Comparison of ENCODE assay signal across 9 cellular contexts in the genomic region with DNA sequence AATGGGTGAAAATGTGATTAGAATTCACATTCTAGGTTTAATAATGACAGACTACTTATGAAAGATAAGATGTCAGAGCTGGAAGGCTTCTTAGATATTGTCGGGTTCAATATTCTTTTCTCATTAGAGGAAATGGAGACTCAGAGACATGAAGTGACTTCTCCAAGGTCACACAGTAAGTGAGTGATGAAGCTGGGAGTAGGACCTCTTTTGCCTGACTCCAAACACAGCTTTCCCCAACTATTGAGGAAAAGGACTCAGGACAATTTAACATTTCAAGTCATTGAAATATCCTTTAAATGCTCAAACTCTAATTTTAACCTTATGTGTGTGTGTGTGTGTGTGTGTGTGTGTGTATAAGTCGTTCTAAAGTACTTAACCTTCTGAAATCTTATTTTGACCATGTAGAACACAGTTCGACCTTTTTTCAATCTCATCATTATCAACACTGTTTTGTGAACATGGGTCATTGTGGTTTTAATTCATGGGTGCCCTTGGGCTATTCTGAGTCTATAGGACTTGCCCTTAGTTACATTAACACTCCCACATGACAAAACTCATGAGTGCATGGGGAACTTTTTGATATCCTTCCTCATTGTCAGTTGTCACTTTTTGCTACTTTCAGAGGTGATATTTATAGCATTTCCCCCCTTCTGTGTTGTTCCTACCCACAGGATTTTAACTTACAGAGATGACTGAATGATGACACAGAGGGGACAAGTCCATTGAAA. TPM values are rescaled to one million over a fixed set of nuclear protein-coding genes. Genes with fewer than 3 reads are reported as not detected.
DNase-seq lines count a peak whose midpoint lies in the region; ATAC-seq, FAIRE-seq and TF ChIP-seq lines count a peak whose summit lies in the region.
"Had no signal": no experiment of that assay in that cellular context is flagged by ENCODE, and none has a peak within 500 bp of the region (broad histone marks: within the 10 kb centered on the region; RNA-seq: fewer than 3 reads in every experiment).

No MANE protein-coding gene starts in this region.

- H3K36me3 ChIP-seq in MM.1S (replicated peaks; ENCODE audit: insufficient read depth, low read length) (no peaks in the 10 kb centered on the region), mesenchymal stem cell (ENCODE audit: control insufficient read depth in 1 of 2, insufficient read depth in 2 of 2, low read depth in 1 of 2, low read length in 2 of 2) (no peaks in the 10 kb centered on the region)
- H3K36me3 ChIP-seq in CD8-positive, alpha-beta memory T cell (ENCODE audit: insufficient read depth, low read length): no peaks in the 10 kb centered on the region

- H4K8ac ChIP-seq in mesenchymal stem cell (ENCODE audit: low read length): no peak overlapping the region

- no peaks in the 10 kb centered on the region for H3K9me3 Mint-ChIP-seq in progenitor cell of endocrine pancreas (ENCODE audit: low read depth)
- no peaks in the 10 kb centered on the region for H3K9me3 Mint-ChIP-seq in CD8-positive, alpha-beta memory T cell

- no peak overlapping the region for H2BK15ac ChIP-seq in mesenchymal stem cell (ENCODE audit: low read depth, poor library complexity, severe bottlenecking)

- no peak overlapping the region for H3K18ac ChIP-seq in mesenchymal stem cell (ENCODE audit: low read depth in 1 of 2, low read length in 2 of 2)

- H3K27me3 ChIP-seq in MM.1S (replicated peaks; ENCODE audit: insufficient read depth, low read length) (no peaks in the 10 kb centered on the region), mesenchymal stem cell (ENCODE audit: control insufficient read depth in 1 of 2, insufficient read depth in 1 of 2, low read length in 2 of 2) (no peaks in the 10 kb centered on the region)
- H3K27me3 ChIP-seq in CD8-positive, alpha-beta memory T cell (ENCODE audit: insufficient read depth, low read length, poor library complexity, severe bottlenecking): no peaks in the 10 kb centered on the region

- H3K4ac ChIP-seq in mesenchymal stem cell (ENCODE audit: low read depth in 1 of 2, low read length in 2 of 2): no peak overlapping the region

- H3K23ac ChIP-seq in mesenchymal stem cell (ENCODE audit: low read length in 2 of 2): no peak overlapping the region

- no peaks in the 10 kb centered on the region for H3K9me2 ChIP-seq in MM.1S (replicated peaks; ENCODE audit: insufficient read depth, low read length)

- no peak for TF ChIP-seq CTCF in D721Med (IDR thresholded peaks at IDR 0.05; ENCODE audit: insufficient read depth, missing control alignments)
- no peak for TF ChIP-seq CTCF in MM.1S (IDR thresholded peaks at IDR 0.05; ENCODE audit: low read length)
- no peak for TF ChIP-seq CTCF in progenitor cell of endocrine pancreas (IDR thresholded peaks at IDR 0.05; ENCODE audit: unreplicated experiment)

- peaks cover 40% of the 10 kb centered on the region for H3K4me1 Mint-ChIP-seq in progenitor cell of endocrine pancreas (ENCODE audit: low read depth)
- H3K4me1 Mint-ChIP-seq in CD8-positive, alpha-beta memory T cell: peaks cover 71 to 88% (median 72%) of the 10 kb centered on the region in 3 donors

- no peaks in the 10 kb centered on the region for H3K9me3 ChIP-seq in MM.1S (replicated peaks; ENCODE audit: insufficient read depth, low read length)
- no peaks in the 10 kb centered on the region for H3K9me3 ChIP-seq in mesenchymal stem cell (ENCODE audit: control insufficient read depth, low read length)
- H3K9me3 ChIP-seq in CD8-positive, alpha-beta memory T cell (ENCODE audit: low read length): no peaks in the 10 kb centered on the region

- no peak for DNase-seq in D721Med (ENCODE audit: insufficient read length, low spot score)
- no peak for DNase-seq in MM.1S
- no peak for DNase-seq in mesenchymal stem cell
- DNase-seq in NCI-H2107 (lab: John Stamatoyannopoulos, UW): no peak
- DNase-seq in progenitor cell of endocrine pancreas (ENCODE audit: low spot score, unreplicated experiment): no peak
- DNase-seq in urothelium cell line (ENCODE audit: low spot score): no peak
- DNase-seq in CD8-positive, alpha-beta memory T cell: no peak
- DNase-seq: NCI-H187 had no signal

- peak overlapping the region; percentile 7; the same call in 1 of the 2 replicates for H3K4me2 ChIP-seq in MM.1S (ENCODE audit: low read depth, low read length)
- no peak overlapping the region for H3K4me2 ChIP-seq in mesenchymal stem cell (ENCODE audit: low read length, poor library complexity, severe bottlenecking)

- H3K4me3 ChIP-seq in MM.1S (ENCODE audit: low read length): no peak overlapping the region
- no peak overlapping the region for H3K4me3 ChIP-seq in mesenchymal stem cell (ENCODE audit: insufficient read depth in 1 of 2, low read depth in 1 of 2, low read length in 2 of 2)
- no peak overlapping the region for H3K4me3 ChIP-seq in CD8-positive, alpha-beta memory T cell (ENCODE audit: low read length)

- no peak overlapping the region for H3K27ac Mint-ChIP-seq in progenitor cell of endocrine pancreas
- H3K27ac Mint-ChIP-seq in CD8-positive, alpha-beta memory T cell: peak overlapping the region in 1 of 8 donors; percentile 27

- H3K27me3 Mint-ChIP-seq in progenitor cell of endocrine pancreas: no peaks in the 10 kb centered on the region
- H3K27me3 Mint-ChIP-seq in CD8-positive, alpha-beta memory T cell: no peaks in the 10 kb centered on the region

- H3F3A ChIP-seq in MM.1S (ENCODE audit: insufficient read depth, low read length): no peaks in the 10 kb centered on the region

- H3K27ac ChIP-seq in MM.1S (ENCODE audit: low read length): no peak overlapping the region
- peak overlapping the region; percentile 90 for H3K27ac ChIP-seq in mesenchymal stem cell (ENCODE audit: low read length, poor library complexity, severe bottlenecking)
- H3K27ac ChIP-seq in CD8-positive, alpha-beta memory T cell (ENCODE audit: low read depth, low read length): no peak overlapping the region

- peak; percentile 39 for ATAC-seq in GM21367 (IDR thresholded peaks at IDR 0.05; ENCODE audit: unreplicated experiment)

- H3K79me2 ChIP-seq in MM.1S (ENCODE audit: low read length): peaks cover 65% of the 10 kb centered on the region

- H3K14ac ChIP-seq in mesenchymal stem cell (ENCODE audit: low read length in 2 of 2): no peak overlapping the region

- H3K36me3 Mint-ChIP-seq in progenitor cell of endocrine pancreas (ENCODE audit: insufficient read depth): no peaks in the 10 kb centered on the region
- no peaks in the 10 kb centered on the region for H3K36me3 Mint-ChIP-seq in CD8-positive, alpha-beta memory T cell

- H3K79me1 ChIP-seq in mesenchymal stem cell (replicated peaks; ENCODE audit: low read length, poor library complexity, severe bottlenecking): peaks cover 12% of the 10 kb centered on the region

- H4K20me1 ChIP-seq in MM.1S (ENCODE audit: insufficient read depth, low read length): no peaks in the 10 kb centered on the region

- 100% methylated on average over 1 of the region's 3 CpGs for WGBS in mesenchymal stem cell

- FAIRE-seq in D721Med (lab: Jason Lieb, UNC): peak; percentile 11
- FAIRE-seq in urothelium cell line (lab: Jason Lieb, UNC): no peak

- no peak overlapping the region for H2BK120ac ChIP-seq in mesenchymal stem cell (ENCODE audit: low read depth, low read length)

- no peak overlapping the region for H4K91ac ChIP-seq in mesenchymal stem cell (ENCODE audit: low read length)

- CTCF ChIA-PET in CD8-positive, alpha-beta memory T cell (lab: Charles Lee): no interaction called here

- H3K9ac ChIP-seq in MM.1S (ENCODE audit: low read length) (no peak overlapping the region), mesenchymal stem cell (ENCODE audit: low read length) (no peak overlapping the region)

- POLR2A ChIA-PET in CD8-positive, alpha-beta memory T cell (lab: Charles Lee): no interaction called here

- no peak overlapping the region for H3K4me3 Mint-ChIP-seq in progenitor cell of endocrine pancreas (ENCODE audit: low read depth)
- no peak overlapping the region for H3K4me3 Mint-ChIP-seq in CD8-positive, alpha-beta memory T cell

- H2AFZ ChIP-seq in MM.1S (ENCODE audit: low read length): no peak overlapping the region
- no peak overlapping the region for H2AFZ ChIP-seq in mesenchymal stem cell (ENCODE audit: low read depth, low read length)

- no peak overlapping the region for H2BK12ac ChIP-seq in mesenchymal stem cell (ENCODE audit: low read length in 2 of 2)

- peak overlapping the region; percentile 38 for H2AK5ac ChIP-seq in mesenchymal stem cell (ENCODE audit: low read length, severe bottlenecking)

- no peak overlapping the region for H2BK5ac ChIP-seq in mesenchymal stem cell (ENCODE audit: low read depth, low read length, poor library complexity, severe bottlenecking)

- H3K4me1 ChIP-seq in MM.1S (ENCODE audit: low read length): no peaks in the 10 kb centered on the region
- peaks cover 22% of the 10 kb centered on the region for H3K4me1 ChIP-seq in mesenchymal stem cell (ENCODE audit: control insufficient read depth, insufficient read depth, low read depth, low read length)
- H3K4me1 ChIP-seq in CD8-positive, alpha-beta memory T cell (ENCODE audit: insufficient read depth, low read length): peaks cover 36% of the 10 kb centered on the region

RNA-seq across cellular contexts. Expression of a gene that starts 53.0 kb away (rescaled TPM):
- 8.2 TPM for polyA plus RNA-seq in mesenchymal stem cell (2013, experiment 1 of 2)
- 7.9 TPM for polyA plus RNA-seq in mesenchymal stem cell (2013, experiment 2 of 2)
- 17.9 and 18.3 TPM in 2 replicates for total RNA-seq in progenitor cell of endocrine pancreas
- total RNA-seq in CD8-positive, alpha-beta memory T cell: 10 to 100 TPM; 16.7 to 17.8 TPM
- 4.9 TPM for polyA plus RNA-seq in CD8-positive, alpha-beta memory T cell
